Comparison of ENCODE assay signal across 20 cellular contexts in the genomic region with DNA sequence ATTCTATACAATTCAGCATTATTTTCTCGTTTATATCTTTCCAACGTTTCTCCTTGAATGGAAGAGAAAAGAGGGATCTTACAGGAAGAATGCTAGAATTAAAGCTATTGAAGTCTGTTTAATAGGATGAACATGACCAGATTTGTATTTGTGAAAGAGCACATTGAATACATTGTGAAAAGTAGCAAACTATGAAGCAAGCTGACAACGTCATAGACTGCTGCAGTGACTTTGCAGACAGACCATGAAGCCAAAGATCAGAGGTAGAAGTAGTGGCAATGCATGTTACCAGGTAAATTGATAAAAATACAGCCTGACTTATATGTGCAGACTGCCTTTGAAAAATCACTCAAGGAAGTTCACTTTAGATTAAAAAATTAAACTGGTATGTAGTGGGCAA.
"Had no signal": no experiment of that assay in that cellular context is flagged by ENCODE, and none has a peak within 500 bp of the region (broad histone marks: within the 10 kb centered on the region; RNA-seq: fewer than 3 reads in every experiment).

No MANE protein-coding gene starts in this region.

- H3K27ac Mint-ChIP-seq: immature natural killer cell; memory B cell; naive thymus-derived CD4-positive, alpha-beta T cell had no signal

- H3K9me3 ChIP-seq: esophagus muscularis mucosa, gastroesophageal sphincter, heart left ventricle, left lung, lower lobe of right lung had no signal

- DNase-seq: dermis blood vessel endothelial cell; dorsolateral prefrontal cortex; effector CD4-positive, alpha-beta T cell; effector memory CD4-positive, alpha-beta T cell; foreskin keratinocyte; heart left ventricle; hypothalamus; immature natural killer cell; islet precursor cell; left cardiac atrium; left lung; left ventricle myocardium superior; lower lobe of right lung; midbrain; naive thymus-derived CD4-positive, alpha-beta T cell had no signal

- H3K4me3 ChIP-seq: coronary artery, dorsolateral prefrontal cortex, esophagus muscularis mucosa, gastroesophageal sphincter, heart left ventricle, hepatocyte, left lung, lower lobe of right lung had no signal

- H3K9me3 Mint-ChIP-seq: memory B cell had no signal

- H2AFZ ChIP-seq: hepatocyte had no signal

- H3K27me3 ChIP-seq: dorsolateral prefrontal cortex, esophagus muscularis mucosa, foreskin keratinocyte, gastroesophageal sphincter, heart left ventricle, hepatocyte, left lung had no signal

- H3K27me3 Mint-ChIP-seq: memory B cell; naive thymus-derived CD4-positive, alpha-beta T cell had no signal

- H3K4me3 Mint-ChIP-seq: immature natural killer cell; memory B cell; naive thymus-derived CD4-positive, alpha-beta T cell had no signal

- H3K79me2 ChIP-seq: hepatocyte had no signal

- H3K27ac ChIP-seq: coronary artery, dorsolateral prefrontal cortex, esophagus muscularis mucosa, foreskin keratinocyte, gastroesophageal sphincter, heart left ventricle, left lung, lower lobe of right lung had no signal

- H3K36me3 ChIP-seq: esophagus muscularis mucosa, gastroesophageal sphincter, heart left ventricle, left lung, lower lobe of right lung had no signal

- H3K4me1 Mint-ChIP-seq: immature natural killer cell; memory B cell; naive thymus-derived CD4-positive, alpha-beta T cell had no signal

- H3K36me3 Mint-ChIP-seq: immature natural killer cell; memory B cell; naive thymus-derived CD4-positive, alpha-beta T cell had no signal

- H3K4me2 ChIP-seq: hepatocyte had no signal

- ATAC-seq: foreskin keratinocyte; gastroesophageal sphincter; heart left ventricle; left cardiac atrium; left lung; left ventricle myocardium superior; lower lobe of right lung; naive thymus-derived CD4-positive, alpha-beta T cell had no signal

- H3K4me1 ChIP-seq: esophagus muscularis mucosa, foreskin keratinocyte, gastroesophageal sphincter, heart left ventricle, left lung, lower lobe of right lung had no signal
